Comparison of ENCODE assay signal across 8 cellular contexts in the genomic region with DNA sequence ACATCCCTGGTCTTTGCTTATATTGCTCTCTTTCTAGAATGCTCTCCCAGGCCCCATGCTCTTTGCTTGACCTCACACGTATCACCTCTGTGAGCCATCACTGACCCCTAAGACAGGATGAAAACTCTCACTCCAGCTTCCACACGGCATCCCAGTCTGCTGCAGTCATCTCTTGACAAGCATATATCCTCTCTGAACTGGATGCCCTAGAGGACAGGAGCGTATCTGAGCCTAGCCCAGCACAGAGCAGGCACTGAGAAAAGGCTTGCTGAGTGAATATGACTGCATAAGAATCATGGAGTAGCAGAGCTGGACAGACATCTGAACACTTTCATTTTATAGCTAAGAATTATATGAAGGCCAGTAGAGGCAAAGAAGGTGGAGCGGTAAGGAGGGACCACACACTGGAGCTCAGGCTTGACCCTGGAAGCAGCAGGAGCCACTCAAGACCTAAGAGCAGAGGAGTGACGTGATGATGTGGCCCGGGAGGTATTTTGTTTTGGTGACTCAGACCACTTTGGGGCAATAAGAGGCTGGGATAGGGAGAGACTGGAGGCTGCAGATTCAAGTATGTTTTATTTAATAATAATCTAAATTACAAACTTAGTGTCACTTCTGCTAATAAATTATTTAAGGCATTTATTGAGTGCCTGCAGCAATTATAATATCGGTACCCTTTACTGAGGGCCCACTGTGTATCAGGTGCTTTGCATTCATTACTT. TPM values are rescaled to one million over a fixed set of nuclear protein-coding genes. Genes with fewer than 3 reads are reported as not detected.
DNase-seq lines count a peak whose midpoint lies in the region; ATAC-seq and TF ChIP-seq lines count a peak whose summit lies in the region.
"Had no signal": no experiment of that assay in that cellular context is flagged by ENCODE, and none has a peak within 500 bp of the region (broad histone marks: within the 10 kb centered on the region; RNA-seq: fewer than 3 reads in every experiment).

No MANE protein-coding gene starts in this region.

- 51% methylated on average over 7 of the region's 7 CpGs for WGBS in SK-N-SH (ENCODE audit: low lambda C conversion rate)

- peak overlapping the region; percentile 87 to 100 for H3K27ac ChIP-seq in SK-N-SH (ENCODE audit: low read depth in 2 of 2, low read length in 1 of 2)
- no peak overlapping the region for H3K27ac ChIP-seq in upper lobe of right lung
- no peak overlapping the region for H3K27ac ChIP-seq in effector memory CD4-positive, alpha-beta T cell (ENCODE audit: insufficient read depth, low read length, poor library complexity, severe bottlenecking)
- H3K27ac ChIP-seq: KMS-11 had no signal

- TF ChIP-seq RAD21 in SK-N-SH (IDR thresholded peaks at IDR 0.05; ENCODE audit: low read length), result no peak

- peak overlapping the region; percentile 51 for H3K4me2 ChIP-seq in SK-N-SH
- H3K4me2 ChIP-seq: KMS-11 had no signal

- CTCF ChIA-PET in SK-N-SH (lab: Yijun Ruan, JAX), result interaction anchor here (1.0 to 4.8 kb wide), 10 partner anchors 9 to 237 kb away, joined by 3 to 23 read pairs (median 4); no protein-coding TSS in a partner anchor

- H3K4me3 ChIP-seq in SK-N-SH (ENCODE audit: low read depth in 2 of 2, low read length in 1 of 2), result no peak overlapping the region; a peak in 2 of 4 replicates
- no peak overlapping the region for H3K4me3 ChIP-seq in foreskin fibroblast (ENCODE audit: low read depth in 1 of 2, low read length in 2 of 2)
- no peak overlapping the region for H3K4me3 ChIP-seq in upper lobe of right lung
- H3K4me3 ChIP-seq in effector memory CD4-positive, alpha-beta T cell (ENCODE audit: insufficient read depth, low read depth, low read length, poor library complexity, severe bottlenecking), result no peak overlapping the region

- DNase-seq in H4 (ENCODE audit: low spot score), result peak; percentile 71
- no peak for DNase-seq in SK-N-SH
- peak; percentile 83 to 87 for DNase-seq in foreskin fibroblast
- no peak for DNase-seq in upper lobe of right lung
- DNase-seq in NCI-H1417 (lab: John Stamatoyannopoulos, UW), result no peak
- DNase-seq in pons (ENCODE audit: low spot score), result no peak
- DNase-seq in effector memory CD4-positive, alpha-beta T cell, result no peak

- H3K79me2 ChIP-seq in SK-N-SH (ENCODE audit: insufficient read depth), result no peaks in the 10 kb centered on the region

- H3K4me1 ChIP-seq in SK-N-SH (ENCODE audit: control insufficient read depth in 1 of 2, insufficient read depth in 2 of 2, low read depth in 1 of 2, low read length in 1 of 2) (peaks cover 30 to 68% of the 10 kb centered on the region in 2 experiments), upper lobe of right lung (no peaks in the 10 kb centered on the region)
- no peaks in the 10 kb centered on the region for H3K4me1 ChIP-seq in effector memory CD4-positive, alpha-beta T cell (ENCODE audit: control insufficient read depth, insufficient read depth, low read length, poor library complexity, severe bottlenecking)

- H2AFZ ChIP-seq in SK-N-SH (ENCODE audit: low read depth), result peak overlapping the region; percentile 79; the same call in 1 of the 2 replicates

- no peaks in the 10 kb centered on the region for H3K27me3 ChIP-seq in SK-N-SH (ENCODE audit: insufficient read depth)
- no peaks in the 10 kb centered on the region for H3K27me3 ChIP-seq in upper lobe of right lung
- no peaks in the 10 kb centered on the region for H3K27me3 ChIP-seq in effector memory CD4-positive, alpha-beta T cell (replicated peaks; ENCODE audit: control insufficient read depth, insufficient read depth, low read length, poor library complexity, severe bottlenecking)

- POLR2A ChIA-PET in SK-N-SH (lab: Yijun Ruan, JAX), result interaction anchor here (0.7 to 4.6 kb wide), 4 partner anchors 42 to 72 kb away, joined by 3 to 27 read pairs (median 10); a partner anchor contains a TSS

- H3K36me3 ChIP-seq in SK-N-SH (replicated peaks in 1 of 2; ENCODE audit: control insufficient read depth in 1 of 2, insufficient read depth in 2 of 2, low read length in 1 of 2), result no peaks in the 10 kb centered on the region
- H3K36me3 ChIP-seq in upper lobe of right lung, result no peaks in the 10 kb centered on the region
- no peaks in the 10 kb centered on the region for H3K36me3 ChIP-seq in effector memory CD4-positive, alpha-beta T cell (ENCODE audit: control insufficient read depth, insufficient read depth, low read length)

- H4K20me1 ChIP-seq in SK-N-SH (ENCODE audit: insufficient read depth), result no peaks in the 10 kb centered on the region

- TF ChIP-seq CTCF in SK-N-SH (IDR thresholded peaks at IDR 0.05) (no peak), foreskin fibroblast (IDR thresholded peaks at IDR 0.05; ENCODE audit: low read depth, low read length) (no peak), upper lobe of right lung (IDR thresholded peaks at IDR 0.05) (no peak)

- peaks cover 20% of the 10 kb centered on the region for H3F3A ChIP-seq in SK-N-SH (replicated peaks; ENCODE audit: insufficient read depth)

- ATAC-seq in upper lobe of right lung, result peak; percentile 87

- no peaks in the 10 kb centered on the region for H3K9me2 ChIP-seq in SK-N-SH

- H3K9me3 ChIP-seq in SK-N-SH (no peaks in the 10 kb centered on the region), upper lobe of right lung (no peaks in the 10 kb centered on the region)
- no peaks in the 10 kb centered on the region for H3K9me3 ChIP-seq in effector memory CD4-positive, alpha-beta T cell (ENCODE audit: control insufficient read depth, low read length)

- intact Hi-C loops in upper lobe of right lung (cut with DNase I), result no loop called here

- TF ChIP-seq EP300 in SK-N-SH (IDR thresholded peaks at IDR 0.05; ENCODE audit: borderline replicate concordance in 1 of 2, low read depth in 1 of 2, low read length in 1 of 2), result no peak; a peak in 1 of 4 replicates

- peak overlapping the region; percentile 11; the same call in 1 of the 2 replicates for H3K9ac ChIP-seq in SK-N-SH
- H3K9ac ChIP-seq: KMS-11 had no signal

TF ChIP-seq in SK-N-SH, 30 proteins besides CTCF, POLR2A, EP300 and RAD21:
- TF ChIP-seq TCF12 (IDR thresholded peaks at IDR 0.05), result peak; percentile 51; the same call in 1 of the 2 replicates
- peak; percentile 64 for TF ChIP-seq JUND (IDR thresholded peaks at IDR 0.05)
- no peak for TF ChIP-seq MEF2A (IDR thresholded peaks at IDR 0.05; ENCODE audit: borderline replicate concordance, low read depth)
- TF ChIP-seq, protein P1, sequence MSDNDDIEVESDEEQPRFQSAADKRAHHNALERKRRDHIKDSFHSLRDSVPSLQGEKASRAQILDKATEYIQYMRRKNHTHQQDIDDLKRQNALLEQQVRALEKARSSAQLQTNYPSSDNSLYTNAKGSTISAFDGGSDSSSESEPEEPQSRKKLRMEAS (IDR thresholded peaks at IDR 0.05; ENCODE audit: low read depth), result no peak
- TF ChIP-seq SIN3A (IDR thresholded peaks at IDR 0.05; ENCODE audit: borderline replicate concordance, low read depth, low read length), result no peak
- peak; percentile 78; the same call in 1 of the 2 replicates for TF ChIP-seq FOSL2 (IDR thresholded peaks at IDR 0.05; ENCODE audit: borderline replicate concordance, low read depth)
- no peak for TF ChIP-seq YY1 (IDR thresholded peaks at IDR 0.05; ENCODE audit: low read depth)
- peak; percentile 16; the same call in 1 of the 2 replicates for TF ChIP-seq NFIC (IDR thresholded peaks at IDR 0.05; ENCODE audit: borderline replicate concordance)
- TF ChIP-seq, protein P2, sequence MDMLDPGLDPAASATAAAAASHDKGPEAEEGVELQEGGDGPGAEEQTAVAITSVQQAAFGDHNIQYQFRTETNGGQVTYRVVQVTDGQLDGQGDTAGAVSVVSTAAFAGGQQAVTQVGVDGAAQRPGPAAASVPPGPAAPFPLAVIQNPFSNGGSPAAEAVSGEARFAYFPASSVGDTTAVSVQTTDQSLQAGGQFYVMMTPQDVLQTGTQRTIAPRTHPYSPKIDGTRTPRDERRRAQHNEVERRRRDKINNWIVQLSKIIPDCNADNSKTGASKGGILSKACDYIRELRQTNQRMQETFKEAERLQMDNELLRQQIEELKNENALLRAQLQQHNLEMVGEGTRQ (IDR thresholded peaks at IDR 0.05; ENCODE audit: borderline replicate concordance, low read depth, low read length), result no peak
- TF ChIP-seq, protein P3, sequence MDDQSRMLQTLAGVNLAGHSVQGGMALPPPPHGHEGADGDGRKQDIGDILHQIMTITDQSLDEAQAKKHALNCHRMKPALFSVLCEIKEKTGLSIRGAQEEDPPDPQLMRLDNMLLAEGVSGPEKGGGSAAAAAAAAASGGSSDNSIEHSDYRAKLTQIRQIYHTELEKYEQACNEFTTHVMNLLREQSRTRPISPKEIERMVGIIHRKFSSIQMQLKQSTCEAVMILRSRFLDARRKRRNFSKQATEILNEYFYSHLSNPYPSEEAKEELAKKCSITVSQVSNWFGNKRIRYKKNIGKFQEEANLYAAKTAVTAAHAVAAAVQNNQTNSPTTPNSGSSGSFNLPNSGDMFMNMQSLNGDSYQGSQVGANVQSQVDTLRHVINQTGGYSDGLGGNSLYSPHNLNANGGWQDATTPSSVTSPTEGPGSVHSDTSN (IDR thresholded peaks at IDR 0.05), result peak; percentile 63

RNA-seq across cellular contexts. Expression of a gene that starts 42.7 kb away (rescaled TPM):
- not detected in 2 replicates for total RNA-seq in H4 (2014; rRNA removed; shearing (Covaris generic))
- 11.1 and 13.1 TPM in 2 replicates for polyA plus RNA-seq in SK-N-SH (2012; rRNA removed)
- polyA plus RNA-seq in SK-N-SH (2012; cell fraction: cytosol; rRNA removed), result 7.3 and 9.7 TPM in 2 replicates
- polyA plus RNA-seq in SK-N-SH (2012; cell fraction: nucleus; rRNA removed), result 35.8 and 41.5 TPM in 2 replicates
- 5.8 TPM for total RNA-seq in upper lobe of right lung

Comparison
In these comparisons a context has a peak if more than half of its experiments do, and no peak if none do; other contexts are left out.
1. DNase-seq: peak in H4 (single experiment) and foreskin fibroblast (2 of 2); none in SK-N-SH (single experiment), upper lobe of right lung (single experiment), NCI-H1417 (0 of 3), pons (single experiment) and effector memory CD4-positive, alpha-beta T cell (0 of 3).
2. H3K27ac ChIP-seq: peak in SK-N-SH (2 of 2); none in upper lobe of right lung (single experiment) and effector memory CD4-positive, alpha-beta T cell (single experiment).